11 cellular contexts compared by ENCODE assay signal in genomic region chr1:7224081-7224534, GRCh38.
DNase-seq lines count a peak whose midpoint lies in the region; ATAC-seq, FAIRE-seq and TF ChIP-seq lines count a peak whose summit lies in the region.
"Had no signal": no experiment of that assay in that cellular context is flagged by ENCODE, and none has a peak within 500 bp of the region (broad histone marks: within the 10 kb centered on the region; RNA-seq: fewer than 3 reads in every experiment).

No MANE protein-coding gene starts in this region.

- H2BK15ac ChIP-seq in IMR-90 (ENCODE audit: low read depth, low read length) (peak overlapping the region; percentile 92), neuronal stem cell (ENCODE audit: low read length) (no peak overlapping the region)

- CTCF ChIA-PET in A549 (lab: Yijun Ruan, JAX) = interaction anchor here (1.2 kb wide), 1 partner anchor 75 kb away, joined by 3 read pairs; no protein-coding TSS in a partner anchor
- CTCF ChIA-PET in IMR-90 (lab: Yijun Ruan, JAX) = no interaction called here

- no TSS peak for BruUV-seq in IMR-90 (replicated peaks; lab: Mats Ljungman, UMichigan)

- FAIRE-seq in A549 (lab: Jason Lieb, UNC) (no peak), astrocyte (lab: Jason Lieb, UNC) (no peak)
- FAIRE-seq: GM12891, HTR-8/SVneo had no signal

- peaks cover 25% of the 10 kb centered on the region for H3K9me1 ChIP-seq in IMR-90 (ENCODE audit: insufficient read depth, low read length)

- peak overlapping the region; percentile 88 for H3K4ac ChIP-seq in IMR-90 (ENCODE audit: low read depth, low read length)
- H3K4ac ChIP-seq in neuronal stem cell (ENCODE audit: low read length) = no peak overlapping the region

- intact Hi-C loops in IMR-90 (cut with micrococcal nuclease) (loop anchor here (5.0 kb wide), 1 partner anchor 73 kb away; no protein-coding TSS in a partner anchor), cardiac septum (cut with DNase I) (loop anchor here (2.0 kb wide), 1 partner anchor 419 kb away; no protein-coding TSS in a partner anchor)

- H2BK120ac ChIP-seq in IMR-90 (ENCODE audit: low read depth, low read length) (peak overlapping the region; percentile 97), neuronal stem cell (ENCODE audit: low read depth, low read length) (peak overlapping the region; percentile 43)

- H3K4me1 Mint-ChIP-seq in astrocyte (ENCODE audit: low read depth, unreplicated experiment) = peaks cover 14% of the 10 kb centered on the region
- H3K4me1 Mint-ChIP-seq: B cell; CD4-positive, alpha-beta memory T cell had no signal

- peaks cover 13% of the 10 kb centered on the region for H3K9me3 ChIP-seq in A549
- H3K9me3 ChIP-seq in IMR-90 (ENCODE audit: control insufficient read depth, insufficient read depth, low read length) = no peaks in the 10 kb centered on the region; the same call in 1 of the 2 replicates
- H3K9me3 ChIP-seq in astrocyte (ENCODE audit: insufficient read depth, low read depth, low read length) = no peaks in the 10 kb centered on the region
- no peaks in the 10 kb centered on the region for H3K9me3 ChIP-seq in neuronal stem cell (replicated peaks in 1 of 2; ENCODE audit: control insufficient read depth in 2 of 2, insufficient read depth in 1 of 2, low read depth in 1 of 2, low read length in 2 of 2)

- peak overlapping the region; percentile 98 for H2BK20ac ChIP-seq in IMR-90 (ENCODE audit: low read depth, low read length)

- no peaks in the 10 kb centered on the region for H3K9me3 Mint-ChIP-seq in astrocyte (ENCODE audit: unreplicated experiment)
- H3K9me3 Mint-ChIP-seq: CD4-positive, alpha-beta memory T cell had no signal

- in situ Hi-C loops in IMR-90 (cut with MboI; ENCODE audit: low sequenced_read_pairs) = loop anchor here (10.0 to 25.0 kb wide), 2 partner anchors 429 to 512 kb away; partner anchors contain the start of gene DNAJC11

- H4K91ac ChIP-seq in IMR-90 (ENCODE audit: insufficient read depth, low read depth, low read length) (peak overlapping the region; percentile 84), neuronal stem cell (ENCODE audit: low read depth, low read length, poor library complexity) (no peak overlapping the region)

- H2AFZ ChIP-seq in IMR-90 (replicated peaks; ENCODE audit: low read length, poor library complexity) (peak overlapping the region; percentile 58), astrocyte (ENCODE audit: low read depth, low read length) (peak overlapping the region; percentile 16), neuronal stem cell (ENCODE audit: low read length) (no peak overlapping the region)

- H3K23ac ChIP-seq in IMR-90 (ENCODE audit: low read depth, low read length) (peak overlapping the region; percentile 78), neuronal stem cell (ENCODE audit: low read depth, low read length, poor library complexity) (no peak overlapping the region)

- no peak overlapping the region for H3K56ac ChIP-seq in IMR-90 (ENCODE audit: extremely low read depth, insufficient read depth, low read length)

- H2AK9ac ChIP-seq in IMR-90 (replicated peaks; ENCODE audit: low read depth, low read length, poor library complexity) = peak overlapping the region; percentile 86

- TF ChIP-seq RAD21 in A549 (conservative IDR thresholded peaks at IDR 0.05 in 1 of 2, IDR thresholded peaks at IDR 0.05 in 1 of 2) (no peak), IMR-90 (IDR thresholded peaks at IDR 0.05; ENCODE audit: low read length) (no peak)

- H3K4me2 ChIP-seq in A549 (peak overlapping the region; percentile 42), IMR-90 (ENCODE audit: low read depth, low read length) (no peak overlapping the region), astrocyte (ENCODE audit: low read length) (peak overlapping the region; percentile 9), neuronal stem cell (ENCODE audit: insufficient read depth, low read length, poor library complexity, severe bottlenecking) (no peak overlapping the region)

- POLR2A ChIA-PET in A549 (lab: Yijun Ruan, JAX) (interaction anchor here (1.0 kb wide), 1 partner anchor 75 kb away, joined by 3 read pairs; no protein-coding TSS in a partner anchor), IMR-90 (lab: Charles Lee; ENCODE audit: unreplicated experiment) (no interaction called here)

- TF ChIP-seq EP300 in A549 (IDR thresholded peaks at IDR 0.05) = no peak

- 67% methylated on average over 4 of the region's 10 CpGs for WGBS in A549 (ENCODE audit: missing lambda C conversion rate)
- 88% methylated on average over 3 of the region's 10 CpGs; no CpG with 5 or more reads in 1 of the 2 experiments for WGBS in IMR-90 (ENCODE audit: extremely low coverage in 2 of 2, insufficient read length in 1 of 2), 2 experiments
- no CpG with 5 or more reads among the region's 10 CpGs for WGBS in neuronal stem cell (ENCODE audit: extremely low coverage in 2 of 2, insufficient read length in 2 of 2, insufficient replicate concordance in 1 of 2), 2 donors

- H3K27me3 ChIP-seq in IMR-90 (ENCODE audit: control insufficient read depth, insufficient read depth, low read length) (no peaks in the 10 kb centered on the region), astrocyte (ENCODE audit: insufficient read depth, low read length) (no peaks in the 10 kb centered on the region), neuronal stem cell (ENCODE audit: control insufficient read depth in 3 of 3, insufficient read depth in 3 of 3, low read depth in 1 of 3, low read length in 3 of 3) (no peaks in the 10 kb centered on the region)

- ATAC-seq in A549 (no peak; a peak in 1 of 6 replicates), IMR-90 (ENCODE audit: low read depth) (peak; percentile 15)

- H4K20me1 ChIP-seq in IMR-90 (ENCODE audit: insufficient read depth, low read length) (no peaks in the 10 kb centered on the region), astrocyte (ENCODE audit: insufficient read depth, low read length) (no peaks in the 10 kb centered on the region)

- H3K18ac ChIP-seq in IMR-90 (ENCODE audit: low read depth, low read length) (peak overlapping the region; percentile 78), neuronal stem cell (ENCODE audit: low read length) (no peak overlapping the region)

- peak overlapping the region; percentile 65; the same call in 1 of the 2 replicates for H4K5ac ChIP-seq in IMR-90 (ENCODE audit: low read depth, low read length)

- H2BK5ac ChIP-seq in IMR-90 (ENCODE audit: low read depth, low read length, poor library complexity, severe bottlenecking) (peak overlapping the region; percentile 85), neuronal stem cell (ENCODE audit: low read length) (no peak overlapping the region)

- TF ChIP-seq CTCF in A549 (IDR thresholded peaks at IDR 0.05) (no peak), IMR-90 (conservative IDR thresholded peaks at IDR 0.05; ENCODE audit: low read depth, low read length) (no peak), astrocyte (IDR thresholded peaks at IDR 0.05; ENCODE audit: insufficient read depth, low read depth, low read length) (no peak)

- DNase-seq in A549 (ENCODE audit: low read depth in 1 of 2, low spot score in 1 of 2) (peak in 1 of 2 experiments; percentile 31), IMR-90 (no peak), astrocyte (ENCODE audit: low read depth) (no peak), neuronal stem cell (ENCODE audit: low spot score) (no peak), GOT3 (lab: John Stamatoyannopoulos, UW) (no peak), cardiac septum (ENCODE audit: low spot score) (no peak), amniotic stem cell (lab: John Stamatoyannopoulos, UW) (no peak)
- DNase-seq: CD4-positive, alpha-beta memory T cell had no signal

- H4K8ac ChIP-seq in IMR-90 (ENCODE audit: low read depth in 2 of 2, low read length in 2 of 2) (peak overlapping the region; percentile 56 to 72), neuronal stem cell (ENCODE audit: low read depth, low read length) (no peak overlapping the region)

- peaks cover 11% of the 10 kb centered on the region for H3K27me3 Mint-ChIP-seq in astrocyte (ENCODE audit: low read depth, unreplicated experiment)
- H3K27me3 Mint-ChIP-seq: B cell had no signal

- no peaks in the 10 kb centered on the region for H3K36me3 Mint-ChIP-seq in astrocyte (ENCODE audit: low read depth, unreplicated experiment)
- H3K36me3 Mint-ChIP-seq: CD4-positive, alpha-beta memory T cell had no signal

- TF ChIP-seq POLR2A in A549 (IDR thresholded peaks at IDR 0.05; ENCODE audit: low read length) (no peak), IMR-90 (IDR thresholded peaks at IDR 0.05; ENCODE audit: low read depth, low read length) (no peak)

- H3K14ac ChIP-seq in IMR-90 (replicated peaks; ENCODE audit: low read depth, low read length) (peak overlapping the region; percentile 81), neuronal stem cell (ENCODE audit: low read length) (no peak overlapping the region)

- H3K4me3 Mint-ChIP-seq in astrocyte (ENCODE audit: unreplicated experiment) = no peak overlapping the region
- H3K4me3 Mint-ChIP-seq: B cell; CD4-positive, alpha-beta memory T cell had no signal

- no peaks in the 10 kb centered on the region for H3K79me1 ChIP-seq in IMR-90 (ENCODE audit: low read depth in 1 of 2, low read length in 2 of 2)
- H3K79me1 ChIP-seq in neuronal stem cell (ENCODE audit: low read depth, low read length) = no peaks in the 10 kb centered on the region

- H3K27ac Mint-ChIP-seq in astrocyte (ENCODE audit: unreplicated experiment) = no peak overlapping the region
- H3K27ac Mint-ChIP-seq: B cell; CD4-positive, alpha-beta memory T cell had no signal

- H3K27ac ChIP-seq in A549 (peak overlapping the region; percentile 73 to 87), IMR-90 (ENCODE audit: insufficient read depth, low read length) (peak overlapping the region; percentile 39; the same call in 1 of the 2 replicates), astrocyte (ENCODE audit: low read depth, low read length) (peak overlapping the region; percentile 79), neuronal stem cell (replicated peaks; ENCODE audit: low read length) (no peak overlapping the region)

- dilution Hi-C loops in IMR-90 (cut with HindIII; ENCODE audit: low sequenced_read_pairs, unreplicated experiment) = no loop called here

- H2AK5ac ChIP-seq in IMR-90 (ENCODE audit: low read depth, low read length) = peak overlapping the region; percentile 92
- no peak overlapping the region for H2AK5ac ChIP-seq in neuronal stem cell (ENCODE audit: low read depth, low read length)

- no peak overlapping the region for H2BK12ac ChIP-seq in neuronal stem cell (ENCODE audit: low read length)

- H3K79me2 ChIP-seq in astrocyte (ENCODE audit: insufficient read depth, low read length) = no peaks in the 10 kb centered on the region

- H3K4me1 ChIP-seq in A549 = peaks cover 28% of the 10 kb centered on the region
- peaks cover 9% of the 10 kb centered on the region for H3K4me1 ChIP-seq in IMR-90 (ENCODE audit: control insufficient read depth, insufficient read depth, low read length)
- H3K4me1 ChIP-seq in astrocyte (ENCODE audit: insufficient read depth, low read length) = peaks cover 24% of the 10 kb centered on the region
- peaks cover 0 to 5% of the 10 kb centered on the region in 2 donors for H3K4me1 ChIP-seq in neuronal stem cell (ENCODE audit: control insufficient read depth in 2 of 2, insufficient read depth in 1 of 2, low read depth in 1 of 2, low read length in 2 of 2)

- H3K4me3 ChIP-seq in A549 (no peak overlapping the region), IMR-90 (ENCODE audit: insufficient read depth, low read depth, low read length) (no peak overlapping the region), astrocyte (ENCODE audit: insufficient read depth, low read depth, low read length) (no peak overlapping the region), neuronal stem cell (ENCODE audit: low read length in 2 of 2) (no peak overlapping the region)

- H3K36me3 ChIP-seq in IMR-90 (ENCODE audit: control insufficient read depth, insufficient read depth, low read length) = no peaks in the 10 kb centered on the region
- no peaks in the 10 kb centered on the region for H3K36me3 ChIP-seq in astrocyte (ENCODE audit: insufficient read depth, low read length)
- H3K36me3 ChIP-seq in neuronal stem cell (replicated peaks in 1 of 2; ENCODE audit: control insufficient read depth in 2 of 2, insufficient read depth in 2 of 2, low read length in 2 of 2) = no peaks in the 10 kb centered on the region

- H3K9ac ChIP-seq in IMR-90 (ENCODE audit: low read depth, low read length) (no peak overlapping the region), astrocyte (ENCODE audit: low read length) (peak overlapping the region; percentile 15), neuronal stem cell (ENCODE audit: low read depth, low read length, poor library complexity) (no peak overlapping the region)

Comparison
In these comparisons a context has a peak if more than half of its experiments do, and no peak if none do; other contexts are left out.
1. H3K4me2 ChIP-seq: peak in A549 (single experiment) and astrocyte (single experiment); none in IMR-90 (single experiment) and neuronal stem cell (single experiment).